Comparison of ENCODE assay signal across 11 cellular contexts in genomic region chr15:63044077-63044644, GRCh38. TPM values are rescaled to one million over a fixed set of nuclear protein-coding genes. Genes with fewer than 3 reads are reported as not detected.
A peak's percentile ranks its signal among the peaks of the same experiment; 100 is the strongest.
DNase-seq lines count a peak whose midpoint lies in the region; ATAC-seq and TF ChIP-seq lines count a peak whose summit lies in the region.
"Had no signal": no experiment of that assay in that cellular context is flagged by ENCODE, and none has a peak within 500 bp of the region (broad histone marks: within the 10 kb centered on the region; RNA-seq: fewer than 3 reads in every experiment).

No MANE protein-coding gene starts in this region.

- in situ Hi-C loops in transverse colon (cut with MboI; ENCODE audit: low pct_ligation_motif_present in 1 of 4, low pct_unique_long_range_greater_than_20kb in 1 of 4, low sequenced_read_pairs in 3 of 4): loop anchor here in 1 of 4 donors (25.0 kb wide), 1 partner anchor 157 kb away; no protein-coding TSS in a partner anchor

- no peak overlapping the region for H2AK5ac ChIP-seq in mesendoderm (ENCODE audit: low read length)

- no peaks in the 10 kb centered on the region for H3K9me3 Mint-ChIP-seq in activated T-cell treated with anti-CD3 and anti-CD28 coated beads, Interleukin-2, amount 50 U/mL, for 72 hours
- no peaks in the 10 kb centered on the region for H3K9me3 Mint-ChIP-seq in activated T-cell treated with anti-CD3 and anti-CD28 coated beads, Interleukin-2, amount 50 U/mL, for 4 hours

- intact Hi-C loops in transverse colon (cut with DNase I; ENCODE audit: low total_unique reads): loop anchor here (5.0 kb wide), 1 partner anchor 147 kb away; no protein-coding TSS in a partner anchor

- H3K4me1 ChIP-seq in mesendoderm (ENCODE audit: control insufficient read depth, low read depth, low read length) (peaks cover 22% of the 10 kb centered on the region), transverse colon (peaks cover 0 to 50% (median 29%) of the 10 kb centered on the region in 4 donors)

- H2BK15ac ChIP-seq in mesendoderm (replicated peaks; ENCODE audit: low read depth): no peak overlapping the region

- peaks cover 9% of the 10 kb centered on the region for H3K79me1 ChIP-seq in mesendoderm (ENCODE audit: low read length)

- H4K8ac ChIP-seq in mesendoderm (ENCODE audit: low read depth, low read length): no peak overlapping the region

- no peak overlapping the region for H3K4ac ChIP-seq in mesendoderm (ENCODE audit: low read depth, low read length)

- H3K4me1 Mint-ChIP-seq in activated T-cell treated with anti-CD3 and anti-CD28 coated beads, Interleukin-2, amount 50 U/mL, for 72 hours (ENCODE audit: low read depth): peaks cover 24% of the 10 kb centered on the region
- H3K4me1 Mint-ChIP-seq in activated T-cell treated with anti-CD3 and anti-CD28 coated beads, Interleukin-2, amount 50 U/mL, for 4 hours (ENCODE audit: low read depth): peaks cover 14% of the 10 kb centered on the region

- no peak overlapping the region for H2BK120ac ChIP-seq in mesendoderm (ENCODE audit: low read depth, low read length)

- H3K4me3 ChIP-seq in coronary artery: peak overlapping the region; percentile 94
- peak overlapping the region; percentile 79 for H3K4me3 ChIP-seq in mesendoderm (ENCODE audit: low read length)
- peak overlapping the region; percentile 80 to 88 (median 84) for H3K4me3 ChIP-seq in transverse colon

- H3K9ac ChIP-seq in mesendoderm (ENCODE audit: low read length): peak overlapping the region; percentile 90

- no CpG with 5 or more reads among the region's 7 CpGs for WGBS in mesendoderm (ENCODE audit: extremely low coverage, insufficient coverage, low lambda C conversion rate)
- 29 to 50% methylated on average over 1 to 7 of the region's 7 CpGs for WGBS in transverse colon (ENCODE audit: low coverage in 1 of 2), 2 donors

- H3K27me3 ChIP-seq in mesendoderm (ENCODE audit: insufficient read depth, low read length, poor library complexity) (no peaks in the 10 kb centered on the region), transverse colon (peaks cover 26% of the 10 kb centered on the region)

- H3K27me3 Mint-ChIP-seq in activated T-cell treated with anti-CD3 and anti-CD28 coated beads, Interleukin-2, amount 50 U/mL, for 72 hours (ENCODE audit: low read depth): peaks cover 78% of the 10 kb centered on the region
- peaks cover 66% of the 10 kb centered on the region for H3K27me3 Mint-ChIP-seq in activated T-cell treated with anti-CD3 and anti-CD28 coated beads, Interleukin-2, amount 50 U/mL, for 4 hours (ENCODE audit: low read depth)

- peak overlapping the region; percentile 96 for H3K56ac ChIP-seq in mesendoderm (ENCODE audit: low read length)

- TF ChIP-seq POLR2A in transverse colon (IDR thresholded peaks at IDR 0.05): no peak

- peak overlapping the region; percentile 34 for H3K18ac ChIP-seq in mesendoderm (ENCODE audit: low read length)

- H3K4me2 ChIP-seq in mesendoderm (ENCODE audit: low read length): peak overlapping the region; percentile 73

- peak overlapping the region; percentile 83 to 88 for H3K4me3 Mint-ChIP-seq in activated T-cell treated with anti-CD3 and anti-CD28 coated beads, Interleukin-2, amount 50 U/mL, for 72 hours
- no peak overlapping the region for H3K4me3 Mint-ChIP-seq in activated T-cell treated with anti-CD3 and anti-CD28 coated beads, Interleukin-2, amount 50 U/mL, for 4 hours

- ATAC-seq in activated T-cell treated with anti-CD3 and anti-CD28 coated beads, Interleukin-2, amount 50 U/mL, for 72 hours (replicated peaks in 1 of 2): no peak
- ATAC-seq in activated T-cell treated with anti-CD3 and anti-CD28 coated beads, Interleukin-2, amount 50 U/mL, for 4 hours: no peak
- no peak for ATAC-seq in GM21528 (IDR thresholded peaks at IDR 0.05; ENCODE audit: low FRiP score, unreplicated experiment)

- H3K36me3 ChIP-seq in mesendoderm (ENCODE audit: control insufficient read depth, insufficient read depth, low read length) (no peaks in the 10 kb centered on the region), transverse colon (no peaks in the 10 kb centered on the region)

- H3K79me2 ChIP-seq in mesendoderm (ENCODE audit: control insufficient read depth, insufficient read depth, low read length): peaks cover 24% of the 10 kb centered on the region

- DNase-seq in activated T-cell treated with anti-CD3 and anti-CD28 coated beads, Interleukin-2, amount 50 U/mL, for 72 hours: no peak
- DNase-seq in activated T-cell treated with anti-CD3 and anti-CD28 coated beads, Interleukin-2, amount 50 U/mL, for 4 hours: no peak
- no peak for DNase-seq in coronary artery (ENCODE audit: low spot score)
- no peak for DNase-seq in mesendoderm
- DNase-seq in transverse colon: no peak
- no peak for DNase-seq in UCSD-AML1 (lab: John Stamatoyannopoulos, UW; ENCODE audit: unreplicated experiment)
- no peak for DNase-seq in activated CD4-positive, alpha-beta T cell treated with anti-CD3 and anti-CD28 coated beads, Interleukin-2, amount 50 U/mL, for 48 hours
- DNase-seq: SHP77 treated with DMSO at 0.1 percent for 48 hours; stimulated activated CD4-positive, alpha-beta T cell treated with anti-CD3 and anti-CD28 coated beads, Interleukin-12 subunit alpha, Interleukin-12 subunit beta, amount 100 ng/mL, for 4 hours had no signal

- H3K23ac ChIP-seq in mesendoderm (ENCODE audit: low read length): no peak overlapping the region

- peaks cover 1 to 2% of the 10 kb centered on the region in 2 donors for H3K36me3 Mint-ChIP-seq in activated T-cell treated with anti-CD3 and anti-CD28 coated beads, Interleukin-2, amount 50 U/mL, for 72 hours (ENCODE audit: insufficient read depth in 2 of 2)
- H3K36me3 Mint-ChIP-seq in activated T-cell treated with anti-CD3 and anti-CD28 coated beads, Interleukin-2, amount 50 U/mL, for 4 hours (ENCODE audit: insufficient read depth): no peaks in the 10 kb centered on the region

- TF ChIP-seq CTCF in coronary artery (IDR thresholded peaks at IDR 0.05) (no peak), transverse colon (IDR thresholded peaks at IDR 0.05) (no peak)

- no peak overlapping the region for H3K27ac Mint-ChIP-seq in activated T-cell treated with anti-CD3 and anti-CD28 coated beads, Interleukin-2, amount 50 U/mL, for 72 hours

- no peak overlapping the region for H2BK5ac ChIP-seq in mesendoderm (ENCODE audit: low read length)

- H3K27ac ChIP-seq in coronary artery (peak overlapping the region; percentile 88 to 98), mesendoderm (ENCODE audit: low read depth, low read length) (peak overlapping the region; percentile 83), transverse colon (peak overlapping the region; percentile 96 to 98 (median 96))
- H3K27ac ChIP-seq: C4-2B had no signal

- H3K9me3 ChIP-seq in transverse colon: no peaks in the 10 kb centered on the region

- H4K5ac ChIP-seq in mesendoderm (ENCODE audit: low read length): no peak overlapping the region

- no peak for TF ChIP-seq EP300 in transverse colon (IDR thresholded peaks at IDR 0.05; ENCODE audit: low read depth)

RNA-seq across cellular contexts. Expression of gene TPM1, which starts 1.6 kb away (rescaled TPM):
- total RNA-seq in activated T-cell treated with anti-CD3 and anti-CD28 coated beads, Interleukin-2, amount 50 U/mL, for 72 hours: 1 to 10 TPM; 9.5 to 9.6 TPM
- 10 to 100 TPM in 1 of 3 donors, 1 to 10 TPM in 2; 9.5 to 11.4 (median 9.5) TPM for total RNA-seq in activated T-cell treated with anti-CD3 and anti-CD28 coated beads, Interleukin-2, amount 50 U/mL, for 4 hours
- polyA plus RNA-seq in mesendoderm (2013, experiment 1 of 2): 419 TPM
- 425 TPM for polyA plus RNA-seq in mesendoderm (2013, experiment 2 of 2)
- total RNA-seq in transverse colon: 1,000 to 10,000 TPM in 2 of 4 donors, 100 to 1,000 TPM in 2; 775 to 2,480 (median 1,140) TPM

Comparison
In these comparisons a context has a peak if more than half of its experiments do, and no peak if none do; other contexts are left out.
1. RNA of gene TPM1, which starts 1.6 kb away (total RNA-seq): 775 to 2,480 TPM in transverse colon; 9.5 to 9.6 TPM in activated T-cell treated with anti-CD3 and anti-CD28 coated beads, Interleukin-2, amount 50 U/mL, for 72 hours and 9.5 to 11.4 TPM in activated T-cell treated with anti-CD3 and anti-CD28 coated beads, Interleukin-2, amount 50 U/mL, for 4 hours; every median in the first group is over 10 times any median in the second.
2. Peak in every context shown above with its lines, with median percentiles within 50 percentile points of each other: H3K27ac ChIP-seq and H3K4me3 ChIP-seq.